ENCODE assay signal across 1 cellular context in the genomic region with DNA sequence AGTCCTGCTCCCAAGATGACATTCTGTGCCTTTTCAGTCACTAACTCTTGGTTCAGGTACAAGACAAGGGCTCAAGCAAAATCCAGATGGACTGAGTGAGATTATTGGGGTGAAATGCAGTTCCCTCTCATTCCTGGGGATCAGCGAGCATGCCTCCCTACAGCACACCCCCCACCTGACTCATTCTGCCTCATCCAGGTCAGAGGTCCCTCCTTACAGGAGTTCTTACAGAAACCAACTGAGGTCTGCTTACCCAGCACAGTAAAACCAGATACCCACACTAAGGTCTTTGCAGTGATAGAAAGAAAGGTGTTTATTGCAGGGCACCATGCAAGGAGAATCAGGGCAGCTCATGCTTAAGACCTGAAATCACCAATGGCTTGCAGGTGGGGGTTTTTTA.
TF ChIP-seq lines count a peak whose summit lies in the region.

No MANE protein-coding gene starts in this region.

TF ChIP-seq in H1, 55 proteins besides CTCF, POLR2A, EP300 and RAD21:
- TF ChIP-seq TBP (IDR thresholded peaks at IDR 0.05; ENCODE audit: low read depth, low read length), result no peak
TF ChIP-seq in H1: peak in this region for 0.
